Comparison of ENCODE assay signal across 8 cellular contexts in genomic region chr15:74599156-74599555, GRCh38. TPM values are rescaled to one million over a fixed set of nuclear protein-coding genes. Genes with fewer than 3 reads are reported as not detected.
DNase-seq lines count a peak whose midpoint lies in the region; ATAC-seq and TF ChIP-seq lines count a peak whose summit lies in the region.

No MANE protein-coding gene starts in this region.

- TF ChIP-seq EP300 in sigmoid colon (IDR thresholded peaks at IDR 0.05) = no peak

- 61 to 77% methylated on average over 15 of the region's 15 CpGs for WGBS in sigmoid colon, 2 donors

- H3K4me3 Mint-ChIP-seq in Caco-2 (ENCODE audit: unreplicated experiment) = peak overlapping the region; percentile 88
- H3K4me3 Mint-ChIP-seq in WTC11 = peak overlapping the region; percentile 79

- H3K9me3 ChIP-seq in Caco-2 (no peaks in the 10 kb centered on the region), sigmoid colon (no peaks in the 10 kb centered on the region)

- H3K27me3 ChIP-seq in Caco-2 (replicated peaks; ENCODE audit: control insufficient read depth, insufficient read depth, low read length) (no peaks in the 10 kb centered on the region), sigmoid colon (no peaks in the 10 kb centered on the region)

- no peaks in the 10 kb centered on the region for H3K27me3 Mint-ChIP-seq in Caco-2 (ENCODE audit: insufficient read depth, unreplicated experiment)
- no peaks in the 10 kb centered on the region for H3K27me3 Mint-ChIP-seq in WTC11 (ENCODE audit: low read depth)

- CTCF ChIA-PET in Caco-2 (lab: Charles Lee) = interaction anchor here (0.8 kb wide), 1 partner anchor 32 kb away, joined by 3 read pairs; no protein-coding TSS in a partner anchor
- CTCF ChIA-PET in WTC11 (lab: Charles Lee) = interaction anchor here (1.4 to 2.4 kb wide), 5 partner anchors 11 to 189 kb away, joined by 4 to 11 read pairs (median 7); no protein-coding TSS in a partner anchor

- H3K36me3 Mint-ChIP-seq in Caco-2 (ENCODE audit: insufficient read depth, unreplicated experiment) = peaks cover 32% of the 10 kb centered on the region
- H3K36me3 Mint-ChIP-seq in WTC11 = peaks cover 18% of the 10 kb centered on the region

- no peak for TF ChIP-seq POLR2A in sigmoid colon (IDR thresholded peaks at IDR 0.05)

- DNase-seq in Caco-2 (no peak), WTC11 (ENCODE audit: low spot score) (no peak), fibroblast of the aortic adventitia (ENCODE audit: low read depth) (no peak), sigmoid colon (no peak), CD1c-positive myeloid dendritic cell (ENCODE audit: extremely low spot score) (no peak), SKM-1 (lab: John Stamatoyannopoulos, UW; ENCODE audit: unreplicated experiment) (no peak)
- DNase-seq in activated CD4-positive, alpha-beta T cell treated with anti-CD3 and anti-CD28 coated beads for 1 hour = no peak

- H3K9me3 Mint-ChIP-seq in Caco-2 (ENCODE audit: unreplicated experiment) (no peaks in the 10 kb centered on the region), WTC11 (no peaks in the 10 kb centered on the region)

- ATAC-seq in WTC11 (no peak), GM18517 (IDR thresholded peaks at IDR 0.05; ENCODE audit: unreplicated experiment) (no peak)

- H3K36me3 ChIP-seq in Caco-2 (ENCODE audit: control insufficient read depth, insufficient read depth, low read length) (no peaks in the 10 kb centered on the region; the same call in 1 of the 2 replicates), sigmoid colon (peaks cover 0 to 12% (median 0%) of the 10 kb centered on the region in 4 donors)

- H3K27ac Mint-ChIP-seq in Caco-2 (ENCODE audit: unreplicated experiment) (peak overlapping the region; percentile 91), WTC11 (no peak overlapping the region)

- TF ChIP-seq CTCF in Caco-2 (IDR thresholded peaks at IDR 0.05; ENCODE audit: insufficient read depth in 1 of 2, low read depth in 1 of 2, low read length in 1 of 2, severe bottlenecking in 1 of 2, unreplicated experiment in 1 of 2) = no peak
- no peak for TF ChIP-seq CTCF in WTC11 (IDR thresholded peaks at IDR 0.05)
- TF ChIP-seq CTCF in fibroblast of the aortic adventitia (IDR thresholded peaks at IDR 0.05; ENCODE audit: insufficient read depth, low read length) = no peak
- TF ChIP-seq CTCF in sigmoid colon (IDR thresholded peaks at IDR 0.05) = no peak

- peak overlapping the region; percentile 85 to 93 (median 88) for H3K27ac ChIP-seq in sigmoid colon

- BruUV-seq in Caco-2 (replicated peaks; lab: Mats Ljungman, UMichigan) = no TSS peak

- intact Hi-C loops in Caco-2 (cut with micrococcal nuclease; ENCODE audit: unreplicated experiment) (loop anchor here (2.0 kb wide), 2 partner anchors 16 to 58 kb away; partner anchors contain the start of genes ARID3B and CLK3), sigmoid colon (cut with DNase I) (loop anchor here (2.0 kb wide), 1 partner anchor 58 kb away; the partner anchor contains the start of gene ARID3B)

- H3K4me1 ChIP-seq in Caco-2 (peaks cover 10% of the 10 kb centered on the region), sigmoid colon (peaks cover 0 to 24% (median 22%) of the 10 kb centered on the region in 4 donors)

- POLR2A ChIA-PET in Caco-2 (lab: Charles Lee) = interaction anchor here (0.8 to 1.5 kb wide), 3 partner anchors 16 to 161 kb away, joined by 3 to 6 read pairs (median 4); partner anchors contain the start of gene CLK3
- POLR2A ChIA-PET in WTC11 (lab: Charles Lee) = interaction anchor here (0.7 to 1.5 kb wide), 2 partner anchors 13 to 15 kb away, joined by 3 to 10 read pairs; no protein-coding TSS in a partner anchor

- H3K4me1 Mint-ChIP-seq in Caco-2 (ENCODE audit: low read depth, unreplicated experiment) (peaks cover 11% of the 10 kb centered on the region), WTC11 (peaks cover 14% of the 10 kb centered on the region)

- peak overlapping the region; percentile 53 for H3K4me3 ChIP-seq in Caco-2 (ENCODE audit: low read depth, low read length)
- H3K4me3 ChIP-seq in fibroblast of the aortic adventitia (ENCODE audit: low read depth, low read length) = peak overlapping the region; percentile 80
- peak overlapping the region; percentile 47 to 68 (median 60) for H3K4me3 ChIP-seq in sigmoid colon

TF ChIP-seq in WTC11, 78 proteins besides CTCF, POLR2A, EP300 and RAD21:
- TF ChIP-seq USF1 (CRISPR knock-in tag; IDR thresholded peaks at IDR 0.05) (no peak), ZNF396 (CRISPR knock-in tag; IDR thresholded peaks at IDR 0.05; ENCODE audit: borderline replicate concordance) (no peak), ZNF416 (CRISPR knock-in tag; IDR thresholded peaks at IDR 0.05) (no peak), ZMAT4 (CRISPR knock-in tag; IDR thresholded peaks at IDR 0.05) (no peak)

RNA-seq across cellular contexts. Expression of gene CLK3, which starts 16.5 kb away (rescaled TPM):
- total RNA-seq in Caco-2 (2022) (49.4 and 54.5 TPM in 2 replicates), WTC11 (2021) (45.2 to 48.1 TPM (median 46.3 TPM) in 3 replicates), fibroblast of the aortic adventitia (ENCODE audit: low replicate concordance) (41.5 and 52.6 TPM in 2 replicates), sigmoid colon (100 to 1,000 TPM in 3 of 4 donors, 10 to 100 TPM in 1; 73.1 to 124 (median 115) TPM)
- 10 to 100 TPM; 59.5 to 75.5 (median 60.1) TPM for polyA plus RNA-seq in sigmoid colon

RNA-seq across cellular contexts. Expression of gene ARID3B, which starts 58.1 kb away (rescaled TPM):
- 36.1 and 37.0 TPM in 2 replicates for total RNA-seq in Caco-2 (2022)
- 122 to 133 TPM (median 124 TPM) in 3 replicates for total RNA-seq in WTC11 (2021)
- 0.33 and 2.5 TPM in 2 replicates for total RNA-seq in fibroblast of the aortic adventitia (ENCODE audit: low replicate concordance)
- 1 to 10 TPM; 2.3 to 9.7 (median 3.4) TPM for total RNA-seq in sigmoid colon
- 1 to 10 TPM; 5.3 to 9.3 (median 5.4) TPM for polyA plus RNA-seq in sigmoid colon
